Comparison of ENCODE assay signal across 26 cellular contexts in the genomic region with DNA sequence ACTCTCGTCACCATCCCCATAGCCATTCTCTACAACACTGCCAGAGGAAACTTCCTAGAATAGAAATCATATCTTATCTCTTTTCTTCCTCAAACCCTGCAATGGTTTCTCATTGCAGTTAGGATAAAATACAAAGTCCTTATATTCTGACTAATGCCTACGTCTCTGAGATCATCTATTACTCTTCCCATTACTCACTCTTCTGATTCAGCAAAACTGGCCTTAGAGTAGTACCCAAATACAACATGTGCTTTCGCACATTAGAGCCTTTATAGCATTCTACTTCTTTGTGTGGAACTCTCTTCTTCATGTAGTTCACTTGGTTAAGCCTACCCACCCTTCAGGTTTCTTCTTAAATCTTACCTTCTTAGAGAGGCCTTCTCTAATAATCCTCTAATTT. TPM values are rescaled to one million over a fixed set of nuclear protein-coding genes. Genes with fewer than 3 reads are reported as not detected.
"Had no signal": no experiment of that assay in that cellular context is flagged by ENCODE, and none has a peak within 500 bp of the region (broad histone marks: within the 10 kb centered on the region; RNA-seq: fewer than 3 reads in every experiment).

No MANE protein-coding gene starts in this region.

- H3K4me1 ChIP-seq: ascending aorta, breast epithelium, colonic mucosa, esophagus muscularis mucosa, left ventricle myocardium inferior, prostate gland, spleen, upper lobe of right lung had no signal

- DNase-seq: activated CD4-positive, alpha-beta T cell treated with anti-CD3 and anti-CD28 coated beads, Interleukin-2, amount 10 ng/mL, durations not matched to agents 7 days and 5 days; activated CD4-positive, CD25-positive, alpha-beta regulatory T cell treated with anti-CD3 and anti-CD28 coated beads, Interleukin-2, amount 50 U/mL, for 72 hours; activated CD8-positive, alpha-beta T cell treated with anti-CD3 and anti-CD28 coated beads, Interleukin-2, amount 10 ng/mL, durations not matched to agents 7 days and 5 days; colonic mucosa; dorsolateral prefrontal cortex; effector memory CD8-positive, alpha-beta T cell; foreskin melanocyte; kidney glomerular epithelial cell; left ventricle myocardium inferior; natural killer cell; ovary; spleen; stimulated activated CD4-positive, alpha-beta T cell treated with anti-CD3 and anti-CD28 coated beads, Interleukin-4, amount 100 ng/mL, for 1 hour; stimulated activated naive CD4-positive, alpha-beta T cell; T-cell; upper lobe of right lung; WERI-Rb-1 had no signal

- H3K36me3 ChIP-seq: ascending aorta, breast epithelium, colonic mucosa, esophagus muscularis mucosa, left ventricle myocardium inferior, ovary, prostate gland, spleen, upper lobe of right lung, WERI-Rb-1 had no signal

- H3K27me3 ChIP-seq: ascending aorta, colonic mucosa, esophagus muscularis mucosa, ovary, spleen, upper lobe of right lung had no signal

- H3K27ac ChIP-seq: ascending aorta, breast epithelium, colonic mucosa, dorsolateral prefrontal cortex, esophagus muscularis mucosa, left ventricle myocardium inferior, ovary, prostate gland, spleen, upper lobe of right lung, WERI-Rb-1 had no signal

- H3K9me3 ChIP-seq: colonic mucosa, left ventricle myocardium inferior, ovary, prostate gland, upper lobe of right lung had no signal

- ATAC-seq: activated CD8-positive, alpha-beta T cell treated with anti-CD3 and anti-CD28 coated beads, Interleukin-2, amount 10 ng/mL, durations not matched to agents 7 days and 5 days; activated naive CD4-positive, alpha-beta T cell treated with anti-CD3 and anti-CD28 coated beads, Interleukin-2, amount 50 U/mL, for 72 hours; activated T-helper 17 cell treated with anti-CD3 and anti-CD28 coated beads, Interleukin-2, amount 50 U/mL, for 72 hours; effector memory CD8-positive, alpha-beta T cell; natural killer cell; T-cell; upper lobe of right lung had no signal

- H3K4me3 ChIP-seq: ascending aorta, breast epithelium, colonic mucosa, dorsolateral prefrontal cortex, esophagus muscularis mucosa, left ventricle myocardium inferior, ovary, prostate gland, spleen, upper lobe of right lung had no signal

RNA-seq across cellular contexts. Expression of a gene that starts 28.0 kb away (rescaled TPM):
- total RNA-seq: ascending aorta, colonic mucosa, endothelial cell of umbilical vein, esophagus muscularis mucosa, left ventricle myocardium inferior, subcutaneous adipose tissue, upper lobe of right lung had no signal
- polyA plus RNA-seq: adipose tissue, endothelial cell of umbilical vein had no signal
